18 cellular contexts compared by ENCODE assay signal in the genomic region with DNA sequence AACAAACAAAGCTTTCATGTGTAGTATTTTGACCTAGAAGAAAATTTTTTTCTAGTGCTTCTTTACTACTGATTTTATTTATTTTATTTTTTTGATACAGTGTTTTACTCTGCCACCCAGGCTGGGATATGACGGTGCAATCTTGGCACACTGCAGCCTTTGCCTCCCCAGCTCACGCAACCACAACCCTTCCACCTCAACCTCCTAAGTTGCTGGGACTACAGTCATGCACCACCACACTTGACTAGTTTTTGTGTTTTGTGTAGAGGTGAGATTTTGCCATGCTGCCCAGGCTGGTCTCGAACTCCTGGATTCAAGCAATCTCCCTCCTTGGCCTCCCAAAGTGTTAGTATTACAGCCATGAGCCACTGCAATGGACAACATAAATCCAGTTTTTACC.
DNase-seq lines count a peak whose midpoint lies in the region; ATAC-seq, FAIRE-seq and TF ChIP-seq lines count a peak whose summit lies in the region.
"Had no signal": no experiment of that assay in that cellular context is flagged by ENCODE, and none has a peak within 500 bp of the region (broad histone marks: within the 10 kb centered on the region; RNA-seq: fewer than 3 reads in every experiment).

No MANE protein-coding gene starts in this region.

- TF ChIP-seq CTCF in activated B cell treated with CpG ODN at 0.5 μM for 24 hours (IDR thresholded peaks at IDR 0.05): no peak

- H3K27me3 Mint-ChIP-seq in activated B cell treated with CpG ODN at 0.5 μM for 24 hours: no peaks in the 10 kb centered on the region
- no peaks in the 10 kb centered on the region for H3K27me3 Mint-ChIP-seq in activated T-helper 1 cell treated with anti-CD3 and anti-CD28 coated beads, Interleukin-12 subunit alpha, Interleukin-12 subunit beta, Interleukin-2, Interleukin-4 antibody, amounts not matched to agents 30 ng/mL and 10 ng/mL and 1 ng/mL, durations not matched to agents 14 hours and 24 hours and 36 hours (ENCODE audit: insufficient read depth)
- H3K27me3 Mint-ChIP-seq: CD4-positive, alpha-beta T cell had no signal

- H3K4me1 Mint-ChIP-seq in activated B cell treated with CpG ODN at 0.5 μM for 24 hours: peaks cover 26% of the 10 kb centered on the region
- no peaks in the 10 kb centered on the region for H3K4me1 Mint-ChIP-seq in activated T-helper 1 cell treated with anti-CD3 and anti-CD28 coated beads, Interleukin-12 subunit alpha, Interleukin-12 subunit beta, Interleukin-2, Interleukin-4 antibody, amounts not matched to agents 30 ng/mL and 10 ng/mL and 1 ng/mL, durations not matched to agents 14 hours and 24 hours and 36 hours (ENCODE audit: low read depth)
- H3K4me1 Mint-ChIP-seq: GM23338 had no signal

- H3K27ac Mint-ChIP-seq in activated B cell treated with CpG ODN at 0.5 μM for 24 hours: peak overlapping the region; percentile 61
- H3K27ac Mint-ChIP-seq in activated T-helper 1 cell treated with anti-CD3 and anti-CD28 coated beads, Interleukin-12 subunit alpha, Interleukin-12 subunit beta, Interleukin-2, Interleukin-4 antibody, amounts not matched to agents 30 ng/mL and 10 ng/mL and 1 ng/mL, durations not matched to agents 14 hours and 24 hours and 36 hours: no peak overlapping the region
- H3K27ac Mint-ChIP-seq: CD4-positive, alpha-beta T cell; GM23338 had no signal

- peak; percentile 26 for FAIRE-seq in GM18507 (lab: Jason Lieb, UNC)
- FAIRE-seq: A204.1, H54, K562 had no signal

- intact Hi-C loops in activated B cell treated with CpG ODN at 0.5 μM for 24 hours (cut with micrococcal nuclease): no loop called here
- intact Hi-C loops in activated T-helper 1 cell treated with anti-CD3 and anti-CD28 coated beads, Interleukin-12 subunit alpha, Interleukin-12 subunit beta, Interleukin-2, Interleukin-4 antibody, amounts not matched to agents 30 ng/mL and 10 ng/mL and 1 ng/mL, durations not matched to agents 14 hours and 24 hours and 36 hours (cut with micrococcal nuclease): no loop called here

- no peak overlapping the region for H3K4me3 Mint-ChIP-seq in activated B cell treated with CpG ODN at 0.5 μM for 24 hours
- H3K4me3 Mint-ChIP-seq in activated T-helper 1 cell treated with anti-CD3 and anti-CD28 coated beads, Interleukin-12 subunit alpha, Interleukin-12 subunit beta, Interleukin-2, Interleukin-4 antibody, amounts not matched to agents 30 ng/mL and 10 ng/mL and 1 ng/mL, durations not matched to agents 14 hours and 24 hours and 36 hours: no peak overlapping the region
- H3K4me3 Mint-ChIP-seq: CD4-positive, alpha-beta T cell; GM23338 had no signal

- no peak for ATAC-seq in activated B cell treated with CpG ODN at 0.5 μM for 24 hours (ENCODE audit: low read depth)
- ATAC-seq in esophagus mucosa: no peak
- ATAC-seq in GM19395 (IDR thresholded peaks at IDR 0.05; ENCODE audit: unreplicated experiment): no peak
- ATAC-seq: GM23338, K562 had no signal

- CTCF ChIA-PET in activated B cell treated with CpG ODN at 0.5 μM for 24 hours (lab: Charles Lee): no interaction called here

- POLR2A ChIA-PET in activated B cell treated with CpG ODN at 0.5 μM for 24 hours (lab: Charles Lee): no interaction called here

- no peaks in the 10 kb centered on the region for H3K9me3 Mint-ChIP-seq in activated B cell treated with CpG ODN at 0.5 μM for 24 hours
- peaks cover 4% of the 10 kb centered on the region for H3K9me3 Mint-ChIP-seq in activated T-helper 1 cell treated with anti-CD3 and anti-CD28 coated beads, Interleukin-12 subunit alpha, Interleukin-12 subunit beta, Interleukin-2, Interleukin-4 antibody, amounts not matched to agents 30 ng/mL and 10 ng/mL and 1 ng/mL, durations not matched to agents 14 hours and 24 hours and 36 hours
- H3K9me3 Mint-ChIP-seq: GM23338 had no signal

- no peak for DNase-seq in GM18507 (ENCODE audit: extremely low spot score, insufficient read length, low read depth)
- no peak for DNase-seq in activated B cell treated with CpG ODN at 0.5 μM for 24 hours
- peak; percentile 63 for DNase-seq in renal cortical epithelial cell (ENCODE audit: low read depth)
- no peak for DNase-seq in activated T-helper 1 cell treated with anti-CD3 and anti-CD28 coated beads, Interleukin-12 subunit alpha, Interleukin-12 subunit beta, Interleukin-2, Interleukin-4 antibody, amounts not matched to agents 30 ng/mL and 10 ng/mL and 1 ng/mL, durations not matched to agents 14 hours and 24 hours and 36 hours (ENCODE audit: low spot score)
- DNase-seq: ACHN; Caco-2; CD4-positive, alpha-beta T cell; DMS153; DMS79; GDM1; HCEC 1CT; IMR-90 had no signal

- no peaks in the 10 kb centered on the region for H3K36me3 Mint-ChIP-seq in activated B cell treated with CpG ODN at 0.5 μM for 24 hours (ENCODE audit: low read depth)
- no peaks in the 10 kb centered on the region for H3K36me3 Mint-ChIP-seq in activated T-helper 1 cell treated with anti-CD3 and anti-CD28 coated beads, Interleukin-12 subunit alpha, Interleukin-12 subunit beta, Interleukin-2, Interleukin-4 antibody, amounts not matched to agents 30 ng/mL and 10 ng/mL and 1 ng/mL, durations not matched to agents 14 hours and 24 hours and 36 hours (ENCODE audit: low read depth)
